ENCODE assay signal across 24 cellular contexts in the genomic region with DNA sequence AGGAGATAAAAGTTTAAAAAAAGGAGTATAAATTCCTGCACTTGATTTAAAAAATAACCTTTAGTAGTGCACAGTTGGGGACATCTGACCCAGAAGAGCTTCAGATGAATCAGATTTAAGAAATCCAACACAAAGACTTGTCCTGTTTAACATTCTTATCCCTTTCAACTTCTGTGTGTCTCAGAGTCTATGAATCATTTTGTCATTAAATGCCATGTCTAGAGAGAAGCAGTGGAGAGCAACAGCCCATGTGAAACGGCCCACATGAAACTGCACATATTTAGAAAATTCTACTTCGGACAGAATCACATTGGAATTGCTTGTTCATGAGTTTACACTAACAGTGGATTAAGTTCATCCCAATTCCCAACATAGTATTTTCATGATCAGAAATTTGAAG.
DNase-seq lines count a peak whose midpoint lies in the region; ATAC-seq and TF ChIP-seq lines count a peak whose summit lies in the region.
"Had no signal": no experiment of that assay in that cellular context is flagged by ENCODE, and none has a peak within 500 bp of the region (broad histone marks: within the 10 kb centered on the region; RNA-seq: fewer than 3 reads in every experiment).

No MANE protein-coding gene starts in this region.

- no peak overlapping the region for H2BK12ac ChIP-seq in neuronal stem cell (ENCODE audit: low read length)

- dilution Hi-C loops in IMR-90 (cut with HindIII; ENCODE audit: low sequenced_read_pairs, unreplicated experiment) = no loop called here

- BruUV-seq in IMR-90 (replicated peaks; lab: Mats Ljungman, UMichigan) = no TSS peak

- TF ChIP-seq RAD21 in IMR-90 (IDR thresholded peaks at IDR 0.05; ENCODE audit: low read length) = no peak

- ATAC-seq in IMR-90 (ENCODE audit: low read depth) (peak; percentile 62), HG03280 (IDR thresholded peaks at IDR 0.05; ENCODE audit: unreplicated experiment) (no peak)
- ATAC-seq: activated T-cell treated with anti-CD3 and anti-CD28 coated beads, Interleukin-2, amount 50 U/mL, for 4 hours; left colon; psoas muscle; WTC11 had no signal

- H3K27me3 ChIP-seq in IMR-90 (ENCODE audit: control insufficient read depth, insufficient read depth, low read length) (no peaks in the 10 kb centered on the region), neuronal stem cell (ENCODE audit: control insufficient read depth in 3 of 3, insufficient read depth in 3 of 3, low read depth in 1 of 3, low read length in 3 of 3) (no peaks in the 10 kb centered on the region)
- H3K27me3 ChIP-seq: colonic mucosa, neutrophil, SJCRH30 had no signal

- H3K4ac ChIP-seq in IMR-90 (ENCODE audit: low read depth, low read length) (no peak overlapping the region), neuronal stem cell (ENCODE audit: low read length) (no peak overlapping the region)

- H2BK120ac ChIP-seq in IMR-90 (ENCODE audit: low read depth, low read length) (no peak overlapping the region), neuronal stem cell (ENCODE audit: low read depth, low read length) (no peak overlapping the region)

- DNase-seq in COLO829 (ENCODE audit: low spot score) = peak; percentile 53
- DNase-seq in IMR-90 = peak; percentile 18
- peak; percentile 25 for DNase-seq in dedifferentiated amniotic fluid mesenchymal stem cell (ENCODE audit: extremely low spot score)
- DNase-seq in neuronal stem cell (ENCODE audit: low spot score) = no peak
- DNase-seq in stimulated activated CD8-positive, alpha-beta memory T cell treated with anti-CD3 and anti-CD28 coated beads, Interleukin-4, amount 100 ng/mL, for 48 hours = no peak
- no peak for DNase-seq in G401 (ENCODE audit: low spot score)
- DNase-seq: activated CD4-positive, alpha-beta T cell treated with anti-CD3 and anti-CD28 coated beads, Interleukin-2, amount 10 ng/mL, durations not matched to agents 7 days and 5 days; activated T-cell treated with anti-CD3 and anti-CD28 coated beads, Interleukin-2, amount 50 U/mL, for 4 hours; C1 segment of cervical spinal cord; Caco-2; colonic mucosa; DMS79; effector memory CD4-positive, alpha-beta T cell; erythroblast; GOT3; left colon; NCI-H1092 treated with DMSO at 0.1 percent for 48 hours; NCI-H1930; NCI-H69; psoas muscle; SJCRH30 had no signal

- H3K4me1 ChIP-seq in IMR-90 (ENCODE audit: control insufficient read depth, insufficient read depth, low read length) (peaks cover 2% of the 10 kb centered on the region; the same call in 1 of the 2 replicates), neuronal stem cell (ENCODE audit: control insufficient read depth in 2 of 2, insufficient read depth in 1 of 2, low read depth in 1 of 2, low read length in 2 of 2) (no peaks in the 10 kb centered on the region)
- H3K4me1 ChIP-seq: colonic mucosa, psoas muscle had no signal

- H3K23ac ChIP-seq in IMR-90 (ENCODE audit: low read depth, low read length) (no peak overlapping the region), neuronal stem cell (ENCODE audit: low read depth, low read length, poor library complexity) (no peak overlapping the region)

- no peak overlapping the region for H2AK5ac ChIP-seq in IMR-90 (ENCODE audit: low read depth, low read length)
- no peak overlapping the region for H2AK5ac ChIP-seq in neuronal stem cell (ENCODE audit: low read depth, low read length)

- CTCF ChIA-PET in IMR-90 (lab: Yijun Ruan, JAX) = no interaction called here

- H3K4me3 ChIP-seq in IMR-90 (ENCODE audit: insufficient read depth, low read depth, low read length) = no peak overlapping the region
- no peak overlapping the region for H3K4me3 ChIP-seq in neuronal stem cell (ENCODE audit: low read length in 2 of 2)
- H3K4me3 ChIP-seq: colonic mucosa, psoas muscle, SJCRH30 had no signal

- intact Hi-C loops in IMR-90 (cut with micrococcal nuclease) = no loop called here

- H2BK20ac ChIP-seq in IMR-90 (ENCODE audit: low read depth, low read length) = no peak overlapping the region

- H3K9me3 ChIP-seq in IMR-90 (ENCODE audit: control insufficient read depth, insufficient read depth, low read length) (no peaks in the 10 kb centered on the region), neuronal stem cell (replicated peaks in 1 of 2; ENCODE audit: control insufficient read depth in 2 of 2, insufficient read depth in 1 of 2, low read depth in 1 of 2, low read length in 2 of 2) (no peaks in the 10 kb centered on the region)
- H3K9me3 ChIP-seq: Caco-2, colonic mucosa, neutrophil, psoas muscle had no signal

- H3K36me3 ChIP-seq in IMR-90 (ENCODE audit: control insufficient read depth, insufficient read depth, low read length) (peaks cover 8% of the 10 kb centered on the region), neuronal stem cell (replicated peaks in 1 of 2; ENCODE audit: control insufficient read depth in 2 of 2, insufficient read depth in 2 of 2, low read length in 2 of 2) (no peaks in the 10 kb centered on the region)
- H3K36me3 ChIP-seq: colonic mucosa, neutrophil, SJCRH30 had no signal

- no peak for TF ChIP-seq CTCF in IMR-90 (conservative IDR thresholded peaks at IDR 0.05; ENCODE audit: low read depth, low read length)

- no peak overlapping the region for H3K27ac ChIP-seq in IMR-90 (ENCODE audit: insufficient read depth, low read length)
- no peak overlapping the region for H3K27ac ChIP-seq in neuronal stem cell (replicated peaks; ENCODE audit: low read length)
- H3K27ac ChIP-seq: colonic mucosa, neutrophil, psoas muscle, SJCRH30 had no signal

- H4K91ac ChIP-seq in IMR-90 (ENCODE audit: insufficient read depth, low read depth, low read length) (no peak overlapping the region), neuronal stem cell (ENCODE audit: low read depth, low read length, poor library complexity) (no peak overlapping the region)

- no peak for TF ChIP-seq POLR2A in IMR-90 (IDR thresholded peaks at IDR 0.05; ENCODE audit: low read depth, low read length)

- H3K18ac ChIP-seq in IMR-90 (ENCODE audit: low read depth, low read length) = peak overlapping the region; percentile 33; the same call in 1 of the 2 replicates
- H3K18ac ChIP-seq in neuronal stem cell (ENCODE audit: low read length) = no peak overlapping the region

- WGBS in IMR-90 (ENCODE audit: extremely low coverage in 2 of 2, insufficient read length in 1 of 2), 2 experiments = no CpG with 5 or more reads among the region's 2 CpGs
- no CpG with 5 or more reads among the region's 2 CpGs for WGBS in neuronal stem cell (ENCODE audit: extremely low coverage in 2 of 2, insufficient read length in 2 of 2, insufficient replicate concordance in 1 of 2), 2 donors

- H2BK15ac ChIP-seq in IMR-90 (ENCODE audit: low read depth, low read length) (no peak overlapping the region), neuronal stem cell (ENCODE audit: low read length) (no peak overlapping the region)

- H2BK5ac ChIP-seq in IMR-90 (ENCODE audit: low read depth, low read length, poor library complexity, severe bottlenecking) = peak overlapping the region; percentile 68
- no peak overlapping the region for H2BK5ac ChIP-seq in neuronal stem cell (ENCODE audit: low read length)

- H4K5ac ChIP-seq in IMR-90 (ENCODE audit: low read depth, low read length) = no peak overlapping the region

- H3K79me1 ChIP-seq in IMR-90 (ENCODE audit: low read depth in 1 of 2, low read length in 2 of 2) = no peaks in the 10 kb centered on the region; a peak in 1 of 4 replicates
- no peaks in the 10 kb centered on the region for H3K79me1 ChIP-seq in neuronal stem cell (ENCODE audit: low read depth, low read length)

- H3K14ac ChIP-seq in IMR-90 (replicated peaks; ENCODE audit: low read depth, low read length) (no peak overlapping the region), neuronal stem cell (ENCODE audit: low read length) (no peak overlapping the region)

- H3K9ac ChIP-seq in IMR-90 (ENCODE audit: low read depth, low read length) = no peak overlapping the region
- H3K9ac ChIP-seq in neuronal stem cell (ENCODE audit: low read depth, low read length, poor library complexity) = no peak overlapping the region

- H3K9me1 ChIP-seq in IMR-90 (ENCODE audit: insufficient read depth, low read length) = no peaks in the 10 kb centered on the region; the same call in 1 of the 2 replicates

- H3K4me2 ChIP-seq in IMR-90 (ENCODE audit: low read depth, low read length) (no peak overlapping the region; the same call in 1 of the 2 replicates), neuronal stem cell (ENCODE audit: insufficient read depth, low read length, poor library complexity, severe bottlenecking) (no peak overlapping the region)

- H4K20me1 ChIP-seq in IMR-90 (ENCODE audit: insufficient read depth, low read length) = no peaks in the 10 kb centered on the region

- no peak overlapping the region for H2AK9ac ChIP-seq in IMR-90 (replicated peaks; ENCODE audit: low read depth, low read length, poor library complexity)

- H4K8ac ChIP-seq in IMR-90 (ENCODE audit: low read depth in 2 of 2, low read length in 2 of 2) = no peak overlapping the region
- H4K8ac ChIP-seq in neuronal stem cell (ENCODE audit: low read depth, low read length) = no peak overlapping the region

- in situ Hi-C loops in IMR-90 (cut with MboI; ENCODE audit: low sequenced_read_pairs) = no loop called here
- in situ Hi-C loops in G401 (cut with HindIII; ENCODE audit: low sequenced_read_pairs) = no loop called here

- POLR2A ChIA-PET in IMR-90 (lab: Charles Lee; ENCODE audit: unreplicated experiment) = no interaction called here

- H2AFZ ChIP-seq in IMR-90 (replicated peaks; ENCODE audit: low read length, poor library complexity) (no peak overlapping the region), neuronal stem cell (ENCODE audit: low read length) (peak overlapping the region; percentile 37)

- H3K56ac ChIP-seq in IMR-90 (ENCODE audit: extremely low read depth, insufficient read depth, low read length) = no peak overlapping the region

TF ChIP-seq in IMR-90, 13 proteins besides CTCF, POLR2A, EP300 and RAD21 (continues in another document):
- TF ChIP-seq RCOR1 (IDR thresholded peaks at IDR 0.05; ENCODE audit: insufficient replicate concordance, low read length) (no peak), MAZ (IDR thresholded peaks at IDR 0.05; ENCODE audit: borderline replicate concordance, low read depth, low read length) (no peak), SMC3 (IDR thresholded peaks at IDR 0.05; ENCODE audit: low read depth, low read length) (no peak), FOS (IDR thresholded peaks at IDR 0.05; ENCODE audit: low read depth, low read length) (no peak), RFX5 (IDR thresholded peaks at IDR 0.05; ENCODE audit: low read depth, low read length) (no peak), CHD1 (IDR thresholded peaks at IDR 0.05; ENCODE audit: low read depth, low read length) (no peak), MAFK (IDR thresholded peaks at IDR 0.05; ENCODE audit: low read depth, low read length) (no peak)
- TF ChIP-seq, protein P1, sequence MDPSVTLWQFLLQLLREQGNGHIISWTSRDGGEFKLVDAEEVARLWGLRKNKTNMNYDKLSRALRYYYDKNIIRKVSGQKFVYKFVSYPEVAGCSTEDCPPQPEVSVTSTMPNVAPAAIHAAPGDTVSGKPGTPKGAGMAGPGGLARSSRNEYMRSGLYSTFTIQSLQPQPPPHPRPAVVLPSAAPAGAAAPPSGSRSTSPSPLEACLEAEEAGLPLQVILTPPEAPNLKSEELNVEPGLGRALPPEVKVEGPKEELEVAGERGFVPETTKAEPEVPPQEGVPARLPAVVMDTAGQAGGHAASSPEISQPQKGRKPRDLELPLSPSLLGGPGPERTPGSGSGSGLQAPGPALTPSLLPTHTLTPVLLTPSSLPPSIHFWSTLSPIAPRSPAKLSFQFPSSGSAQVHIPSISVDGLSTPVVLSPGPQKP (IDR thresholded peaks at IDR 0.05; ENCODE audit: borderline replicate concordance, low read depth, low read length) = no peak

Comparison
In these comparisons a context has a peak if more than half of its experiments do, and no peak if none do; other contexts are left out.
1. DNase-seq: peak in COLO829 (single experiment), IMR-90 (single experiment) and dedifferentiated amniotic fluid mesenchymal stem cell (single experiment); none in neuronal stem cell (single experiment), stimulated activated CD8-positive, alpha-beta memory T cell treated with anti-CD3 and anti-CD28 coated beads, Interleukin-4, amount 100 ng/mL, for 48 hours (single experiment) and G401 (single experiment).